10 cellular contexts compared by ENCODE assay signal in the genomic region with DNA sequence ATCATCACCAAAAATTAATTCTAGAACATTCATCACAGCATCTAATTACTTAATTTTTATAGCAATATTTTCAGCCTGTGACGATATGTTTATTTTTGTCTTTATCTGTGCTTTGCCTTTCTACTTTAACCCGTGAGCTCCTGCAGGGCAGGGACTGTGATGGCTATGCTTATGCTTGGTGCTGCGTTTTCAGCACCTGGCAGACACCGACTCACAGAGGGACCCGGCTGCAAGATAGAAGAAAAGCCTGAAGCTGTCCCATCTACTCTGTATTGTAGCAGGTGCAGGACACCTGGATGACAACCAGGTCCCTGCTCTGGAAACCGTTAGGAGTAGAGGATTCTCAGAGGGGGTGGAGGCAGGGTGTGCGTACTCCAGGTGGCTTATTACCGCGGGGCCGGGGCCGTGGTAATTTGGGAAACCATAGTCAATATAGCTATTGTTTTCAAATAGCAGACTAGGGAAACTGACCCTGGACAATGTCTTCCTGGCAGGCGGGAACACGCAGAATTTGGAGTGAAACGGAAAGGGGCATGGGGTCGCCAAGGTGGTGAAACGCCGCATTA.
A peak's percentile ranks its signal among the peaks of the same experiment; 100 is the strongest.
DNase-seq lines count a peak whose midpoint lies in the region; ATAC-seq and TF ChIP-seq lines count a peak whose summit lies in the region.
"Had no signal": no experiment of that assay in that cellular context is flagged by ENCODE, and none has a peak within 500 bp of the region (broad histone marks: within the 10 kb centered on the region; RNA-seq: fewer than 3 reads in every experiment).

No MANE protein-coding gene starts in this region.

- H3K4me3 ChIP-seq in astrocyte of the spinal cord (ENCODE audit: low read depth, low read length) (peak overlapping the region; percentile 35), iPS-20b (ENCODE audit: low read length) (peak overlapping the region; percentile 65)

- peaks cover 76% of the 10 kb centered on the region for H3K27me3 ChIP-seq in iPS-20b (ENCODE audit: insufficient read depth, low read length)

- no peak for ATAC-seq in HG02623 (IDR thresholded peaks at IDR 0.05; ENCODE audit: unreplicated experiment)

- H3K9ac ChIP-seq in iPS-20b (ENCODE audit: low read depth, low read length): no peak overlapping the region

- no peaks in the 10 kb centered on the region for H3K36me3 ChIP-seq in iPS-20b (ENCODE audit: insufficient read depth, low read depth, low read length)

- in situ Hi-C loops in astrocyte of the spinal cord (cut with HindIII; ENCODE audit: low sequenced_read_pairs): no loop called here

- no peaks in the 10 kb centered on the region for H3K9me3 ChIP-seq in iPS-20b (ENCODE audit: insufficient read depth, low read depth, low read length)

- no peak for TF ChIP-seq CTCF in astrocyte of the spinal cord (IDR thresholded peaks at IDR 0.05; ENCODE audit: low read depth, low read length)

- 0 out of 2 replicates have a peak, but pooled peaks cover 3% of the 10 kb centered on the region for H3K4me1 ChIP-seq in iPS-20b (ENCODE audit: insufficient read depth, low read length)

- H3K27ac ChIP-seq in iPS-20b (ENCODE audit: low read length) (no peak overlapping the region), substantia nigra (ENCODE audit: low read depth, low read length, poor library complexity, severe bottlenecking) (peak overlapping the region; percentile 97)

- peak; percentile 52 for DNase-seq in NCI-H2107 treated with DMSO at 0.1 percent for 48 hours (lab: John Stamatoyannopoulos, UW; ENCODE audit: unreplicated experiment)
- DNase-seq in NCI-H2107 (lab: John Stamatoyannopoulos, UW): no peak
- no peak for DNase-seq in astrocyte of the spinal cord (ENCODE audit: low read depth, low spot score)
- DNase-seq in substantia nigra (lab: John Stamatoyannopoulos, UW): peak in 2 of 49 donors; percentile 36
- DNase-seq in erythroblast (lab: John Stamatoyannopoulos, UW): no peak
- no peak for DNase-seq in stimulated activated CD8-positive, alpha-beta memory T cell treated with anti-CD3 and anti-CD28 coated beads, Interleukin-4, amount 100 ng/mL, for 48 hours
- DNase-seq: activated T-cell treated with anti-CD3 and anti-CD28 coated beads for 4 hours, dermis blood vessel endothelial cell had no signal

- no peak for TF ChIP-seq POLR2A in erythroblast (IDR thresholded peaks at IDR 0.05; ENCODE audit: low read length)
